ENCODE assay signal across 16 cellular contexts in the genomic region with DNA sequence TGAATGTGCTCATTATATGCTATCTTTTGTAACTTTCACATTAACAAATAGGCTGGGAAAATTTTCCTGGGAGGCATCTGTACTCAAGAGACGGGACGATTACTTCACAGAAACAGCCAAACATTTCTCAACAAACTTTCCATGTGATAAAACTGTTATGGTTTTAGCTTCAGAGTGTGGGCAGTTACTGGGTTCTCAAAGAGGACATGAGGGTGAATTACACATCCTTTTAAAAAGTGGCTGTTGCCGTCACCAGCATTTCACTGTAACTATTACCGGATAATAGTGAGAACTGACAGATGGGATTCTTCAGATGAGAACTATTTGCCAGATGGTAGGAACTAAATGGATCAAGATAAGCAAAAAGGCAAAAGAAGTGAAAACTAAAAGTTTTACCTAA.
A peak's percentile ranks its signal among the peaks of the same experiment; 100 is the strongest.
DNase-seq lines count a peak whose midpoint lies in the region; ATAC-seq and TF ChIP-seq lines count a peak whose summit lies in the region.
"Had no signal": no experiment of that assay in that cellular context is flagged by ENCODE, and none has a peak within 500 bp of the region (broad histone marks: within the 10 kb centered on the region; RNA-seq: fewer than 3 reads in every experiment).

No MANE protein-coding gene starts in this region.

- H3K4me1 ChIP-seq in esophagus muscularis mucosa: peaks cover 12 to 31% (median 18%) of the 10 kb centered on the region in 4 donors

- no peaks in the 10 kb centered on the region for H3K9me3 ChIP-seq in esophagus muscularis mucosa

- intact Hi-C loops in esophagus muscularis mucosa (cut with DNase I): no loop called here

- DNase-seq in NCI-H2171 (lab: John Stamatoyannopoulos, UW) (peak; percentile 17), esophagus muscularis mucosa (ENCODE audit: extremely low spot score) (no peak), left lobe of liver (ENCODE audit: low spot score) (no peak), NK-92 (lab: John Stamatoyannopoulos, UW; ENCODE audit: unreplicated experiment) (no peak), globus pallidus (ENCODE audit: low spot score) (no peak), NCI-H187 (lab: John Stamatoyannopoulos, UW) (no peak)
- no peak for DNase-seq in stimulated activated naive CD4-positive, alpha-beta T cell treated with Interleukin-2 at 50 U/mL for 16 hours (lab: John Stamatoyannopoulos, UW)
- DNase-seq: activated CD4-positive, alpha-beta T cell treated with anti-CD3 and anti-CD28 coated beads for 36 hours; central memory CD4-positive, alpha-beta T cell; DMS79; H9; MM.1S; stimulated activated naive CD4-positive, alpha-beta T cell; T-helper 17 cell had no signal

- peak overlapping the region; percentile 26 to 61 (median 42) for H3K27ac ChIP-seq in esophagus muscularis mucosa (replicated peaks in 1 of 4)

- H3K36me3 ChIP-seq in esophagus muscularis mucosa: no peaks in the 10 kb centered on the region

- 40% methylated on average over 4 of the region's 4 CpGs for WGBS in esophagus muscularis mucosa

- peak; percentile 14 for ATAC-seq in left lobe of liver
- ATAC-seq: activated CD4-positive, alpha-beta T cell treated with anti-CD3 and anti-CD28 coated beads for 36 hours; activated naive CD4-positive, alpha-beta T cell treated with anti-CD3 and anti-CD28 coated beads, Interleukin-2, amount 50 U/mL, for 72 hours; natural killer cell treated with Interleukin-12 subunit alpha and Interleukin-12 subunit beta and Interleukin-15 and Interleukin-18, amount 100 ng/mL, for 72 hours; T-helper 17 cell had no signal

- H3K4me3 ChIP-seq in esophagus muscularis mucosa: no peak overlapping the region

- no peaks in the 10 kb centered on the region for H3K27me3 ChIP-seq in esophagus muscularis mucosa

- no peak for TF ChIP-seq EP300 in esophagus muscularis mucosa (IDR thresholded peaks at IDR 0.05)

- no peak for TF ChIP-seq CTCF in esophagus muscularis mucosa (IDR thresholded peaks at IDR 0.05)

- no peak for TF ChIP-seq POLR2A in esophagus muscularis mucosa (IDR thresholded peaks at IDR 0.05; ENCODE audit: low read depth)
